In the genomic region with DNA sequence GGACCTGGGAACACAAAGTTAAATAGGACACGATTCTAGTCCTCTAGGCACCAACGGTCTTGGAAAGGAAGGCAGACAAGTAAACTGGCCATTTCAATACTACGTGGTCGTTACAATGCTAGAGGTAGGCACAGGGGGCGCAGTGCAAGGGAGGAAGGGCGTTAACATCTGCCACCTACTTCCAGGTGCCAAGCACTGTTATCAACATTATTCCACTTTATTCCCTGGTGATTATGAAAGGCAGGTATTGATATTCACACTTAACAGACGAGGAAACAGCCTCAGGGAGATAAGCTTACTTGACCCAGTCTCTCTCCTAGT, we compare ENCODE assay signal across 8 cellular contexts. TPM values are rescaled to one million over a fixed set of nuclear protein-coding genes. Genes with fewer than 3 reads are reported as not detected.
A peak's percentile ranks its signal among the peaks of the same experiment; 100 is the strongest.
DNase-seq lines count a peak whose midpoint lies in the region; ATAC-seq and TF ChIP-seq lines count a peak whose summit lies in the region.

No MANE protein-coding gene starts in this region.

- TF ChIP-seq CTCF in GM12875 (IDR thresholded peaks at IDR 0.05; ENCODE audit: borderline replicate concordance, insufficient read depth, low read depth, low read length) (peak; percentile 55; the same call in 1 of the 2 replicates), H9 (conservative IDR thresholded peaks at IDR 0.05) (peak; percentile 75), cardiac fibroblast (IDR thresholded peaks at IDR 0.05; ENCODE audit: low read depth, low read length) (peak; percentile 54)

- H2BK15ac ChIP-seq in H9 (ENCODE audit: low read depth, low read length) = no peak overlapping the region

- H3K9ac ChIP-seq in H9 (ENCODE audit: extremely low read depth, insufficient read length, low read length) = peak overlapping the region; percentile 80

- H3K79me1 ChIP-seq in H9 (ENCODE audit: insufficient read depth, low read depth, low read length, poor library complexity, severe bottlenecking) = no peaks in the 10 kb centered on the region

- H3K9me3 Mint-ChIP-seq in H9 = no peaks in the 10 kb centered on the region

- H3K27me3 ChIP-seq in H9 (ENCODE audit: insufficient read depth, low read length) (no peaks in the 10 kb centered on the region), mononuclear cell (ENCODE audit: insufficient read depth, low read length) (no peaks in the 10 kb centered on the region)

- H2BK5ac ChIP-seq in H9 (ENCODE audit: insufficient read length, low read length) = no peak overlapping the region

- H2BK20ac ChIP-seq in H9 (ENCODE audit: low read depth, low read length, poor library complexity, severe bottlenecking) = no peak overlapping the region

- H4K5ac ChIP-seq in H9 (ENCODE audit: insufficient read length, low read depth, low read length) = no peak overlapping the region

- DNase-seq in H9 (peak; percentile 57), NCI-H1417 treated with DMSO at 0.1 percent for 48 hours (lab: John Stamatoyannopoulos, UW) (peak; percentile 38), cardiac fibroblast (ENCODE audit: low read depth in 2 of 2) (no peak), kidney tubule cell (ENCODE audit: low spot score) (no peak)
- no peak for DNase-seq in stimulated activated CD8-positive, alpha-beta memory T cell treated with anti-CD3 and anti-CD28 coated beads, Interleukin-4, amount 100 ng/mL, for 48 hours

- no peaks in the 10 kb centered on the region for H3K9me3 ChIP-seq in H9 (ENCODE audit: control insufficient read depth, low read depth, low read length)
- no peaks in the 10 kb centered on the region for H3K9me3 ChIP-seq in mononuclear cell (ENCODE audit: low read depth, low read length)

- ATAC-seq in GM21529 (IDR thresholded peaks at IDR 0.05; ENCODE audit: unreplicated experiment) = no peak

- H3K27me3 Mint-ChIP-seq in H9 (ENCODE audit: low read depth) = no peaks in the 10 kb centered on the region; the same call in 1 of the 2 replicates

- no peak overlapping the region for H2AFZ ChIP-seq in H9 (ENCODE audit: low read length)

- no peak overlapping the region for H3T11ph ChIP-seq in H9 (ENCODE audit: low read length)

- H3K14ac ChIP-seq in H9 (ENCODE audit: insufficient read depth, low read length) = no peak overlapping the region

- no peak overlapping the region for H3K56ac ChIP-seq in H9 (ENCODE audit: insufficient read length, low read depth, low read length)

- no peak overlapping the region for H2AK5ac ChIP-seq in H9 (ENCODE audit: insufficient read length, low read length)

- no peak overlapping the region for H3K23ac ChIP-seq in H9 (ENCODE audit: insufficient read length, low read depth, low read length)

- no peaks in the 10 kb centered on the region for H3K4me1 ChIP-seq in H9 (ENCODE audit: insufficient read depth, low read length)
- H3K4me1 ChIP-seq in mononuclear cell (ENCODE audit: insufficient read depth, low read length) = peaks cover 50% of the 10 kb centered on the region

- H3K23me2 ChIP-seq in H9 (ENCODE audit: insufficient read length, low read depth, low read length, poor library complexity, severe bottlenecking) = peaks cover 12% of the 10 kb centered on the region

- no peak overlapping the region for H4K8ac ChIP-seq in H9 (replicated peaks; ENCODE audit: insufficient read length, low read depth, low read length)

- H3K4me1 Mint-ChIP-seq in H9 = peaks cover 9% of the 10 kb centered on the region in 2 experiments

- no peak overlapping the region for H2BK120ac ChIP-seq in H9 (ENCODE audit: low read depth, low read length, poor library complexity, severe bottlenecking)

- no peak overlapping the region for H3K27ac Mint-ChIP-seq in H9

- no peak overlapping the region for H3K18ac ChIP-seq in H9 (ENCODE audit: insufficient read length, low read depth, low read length)

- H3K4me3 ChIP-seq in GM12875 (ENCODE audit: low read depth, low read length) (peak overlapping the region; percentile 66), cardiac fibroblast (replicated peaks in 1 of 2; ENCODE audit: low read depth in 2 of 2, low read length in 2 of 2) (peak overlapping the region; percentile 50 to 65), mononuclear cell (ENCODE audit: low read length) (peak overlapping the region; percentile 60)

- no peak overlapping the region for H3K4me3 Mint-ChIP-seq in H9

- no CpG with 5 or more reads among the region's 7 CpGs for WGBS in H9 (ENCODE audit: extremely low coverage, insufficient read length, low lambda C conversion rate)

- H3K36me3 Mint-ChIP-seq in H9 (ENCODE audit: insufficient read depth in 1 of 3, low read depth in 3 of 3) = peaks cover 30 to 56% (median 49%) of the 10 kb centered on the region in 3 experiments; a peak in 6 of 7 replicates

- H3K27ac ChIP-seq in H9 (ENCODE audit: insufficient read length, low read depth, low read length) = peak overlapping the region; percentile 81

- H3K4ac ChIP-seq in H9 (ENCODE audit: low read depth, low read length) = no peak overlapping the region

- no peaks in the 10 kb centered on the region for H3K79me2 ChIP-seq in H9 (ENCODE audit: insufficient read depth, low read length)

- no peaks in the 10 kb centered on the region for H4K20me1 ChIP-seq in H9 (ENCODE audit: control insufficient read depth, insufficient read depth, insufficient read length)

- H2BK12ac ChIP-seq in H9 (ENCODE audit: insufficient read length, low read depth, low read length) = no peak overlapping the region

- H3K4me2 ChIP-seq in H9 (ENCODE audit: insufficient read depth, insufficient read length, low read length) = peak overlapping the region; percentile 76

- H4K91ac ChIP-seq in H9 (ENCODE audit: insufficient read length, low read depth, low read length) = no peak overlapping the region

RNA-seq across cellular contexts. Expression of a gene that starts 0.8 kb away (rescaled TPM):
- total RNA-seq in H9 (2021) = 198 and 207 TPM in 2 replicates
- 33.2 TPM for total RNA-seq in mononuclear cell

RNA-seq across cellular contexts. Expression of a gene that starts 6.4 kb away (rescaled TPM):
- total RNA-seq in H9 (2021) (37.2 and 37.5 TPM in 2 replicates), mononuclear cell (86.2 TPM)

RNA-seq across cellular contexts. Expression of a gene that starts 9.2 kb away (rescaled TPM):
- total RNA-seq in H9 (2021) = 96.2 and 100 TPM in 2 replicates
- total RNA-seq in mononuclear cell = 45.5 TPM

RNA-seq across cellular contexts. Expression of a gene that starts 9.4 kb away (rescaled TPM):
- total RNA-seq in H9 (2021) (14.2 and 16.0 TPM in 2 replicates), mononuclear cell (19.0 TPM)

RNA-seq across cellular contexts. Expression of a gene that starts 42.8 kb away (rescaled TPM):
- 12.2 and 12.5 TPM in 2 replicates for total RNA-seq in H9 (2021)
- 3.8 TPM for total RNA-seq in mononuclear cell

Comparison
In these comparisons a context has a peak if more than half of its experiments do, and no peak if none do; other contexts are left out.
1. DNase-seq: peak in H9 (single experiment) and NCI-H1417 treated with DMSO at 0.1 percent for 48 hours (single experiment); none in cardiac fibroblast (0 of 2), kidney tubule cell (single experiment) and stimulated activated CD8-positive, alpha-beta memory T cell treated with anti-CD3 and anti-CD28 coated beads, Interleukin-4, amount 100 ng/mL, for 48 hours (single experiment).
2. Peak in every context shown above with its lines, with median percentiles within 50 percentile points of each other: H3K4me3 ChIP-seq and CTCF ChIP-seq.